Comparison of ENCODE assay signal across 8 cellular contexts in genomic region chr16:69132424-69133252, GRCh38. TPM values are rescaled to one million over a fixed set of nuclear protein-coding genes. Genes with fewer than 3 reads are reported as not detected.
DNase-seq lines count a peak whose midpoint lies in the region; ATAC-seq and TF ChIP-seq lines count a peak whose summit lies in the region.

Gene CHTF8, minus strand, starts transcription at chr16:69132588. Its CDS starts 11,130 bp downstream, at chr16:69121458.
Gene UTP4, plus strand, starts transcription at chr16:69132649. Its CDS starts 811 bp downstream, at chr16:69133460.

- TF ChIP-seq CTCF in BE2C (IDR thresholded peaks at IDR 0.05; ENCODE audit: low read depth, low read length) = no peak
- TF ChIP-seq CTCF in activated CD8-positive, alpha-beta T cell treated with anti-CD3 and anti-CD28 coated beads for 36 hours (IDR thresholded peaks at IDR 0.05) = no peak

- H3K9me3 ChIP-seq in BE2C = no peaks in the 10 kb centered on the region

- H3K27me3 Mint-ChIP-seq in activated CD8-positive, alpha-beta T cell treated with anti-CD3 and anti-CD28 coated beads for 36 hours = no peaks in the 10 kb centered on the region

- H3K4me1 ChIP-seq in BE2C = no peaks in the 10 kb centered on the region; the same call in 1 of the 2 replicates

- H3K27me3 ChIP-seq in BE2C = no peaks in the 10 kb centered on the region

- H3K9me3 Mint-ChIP-seq in activated CD8-positive, alpha-beta T cell treated with anti-CD3 and anti-CD28 coated beads for 36 hours = no peaks in the 10 kb centered on the region

- H3K4me3 ChIP-seq in BE2C (ENCODE audit: low read depth, low read length) = peak within 1 kb of the TSS; percentile 88

- H3K4me3 Mint-ChIP-seq in activated CD8-positive, alpha-beta T cell treated with anti-CD3 and anti-CD28 coated beads for 36 hours = peak within 1 kb of the TSS; percentile 88

- intact Hi-C loops in activated CD8-positive, alpha-beta T cell treated with anti-CD3 and anti-CD28 coated beads for 36 hours (cut with micrococcal nuclease) = loop anchor here (5.0 kb wide), 1 partner anchor 290 kb away; the partner anchor contains the start of gene TANGO6

- peak; percentile 93 for TF ChIP-seq POLR2A in GM19099 (IDR thresholded peaks at IDR 0.05; ENCODE audit: extremely low read depth, insufficient read length, low read depth)

- CTCF ChIA-PET in activated CD8-positive, alpha-beta T cell treated with anti-CD3 and anti-CD28 coated beads for 36 hours (lab: Charles Lee) = interaction anchor here (1.0 to 2.6 kb wide), 5 partner anchors 8 to 56 kb away, joined by 3 to 17 read pairs (median 4); no protein-coding TSS in a partner anchor

- peak; percentile 46 for ATAC-seq in HG03378 (IDR thresholded peaks at IDR 0.05; ENCODE audit: unreplicated experiment)
- ATAC-seq in activated CD8-positive, alpha-beta T cell treated with anti-CD3 and anti-CD28 coated beads for 36 hours = peak; percentile 92

- peaks cover 35% of the 10 kb centered on the region for H3K36me3 ChIP-seq in BE2C

- H3K27ac Mint-ChIP-seq in activated CD8-positive, alpha-beta T cell treated with anti-CD3 and anti-CD28 coated beads for 36 hours = peak within 1 kb of the TSS; percentile 93

- peaks cover 51% of the 10 kb centered on the region for H3K36me3 Mint-ChIP-seq in activated CD8-positive, alpha-beta T cell treated with anti-CD3 and anti-CD28 coated beads for 36 hours (ENCODE audit: low read depth)

- peak; percentile 93 for DNase-seq in BE2C
- peak; percentile 30 for DNase-seq in NCI-H82 treated with DMSO at 0.1 percent for 48 hours (lab: John Stamatoyannopoulos, UW; ENCODE audit: unreplicated experiment)
- DNase-seq in activated CD8-positive, alpha-beta T cell treated with anti-CD3 and anti-CD28 coated beads for 36 hours = peak; percentile 91
- peak; percentile 80 for DNase-seq in effector CD4-positive, alpha-beta T cell
- peak; percentile 87 to 90 for DNase-seq in lung microvascular endothelial cell (ENCODE audit: low read depth in 2 of 2)
- DNase-seq in stimulated activated CD4-positive, alpha-beta T cell treated with anti-CD3 and anti-CD28 coated beads, TNF-alpha, amount 100 ng/mL, for 4 hours (ENCODE audit: low read depth in 3 of 3) = peak; percentile 78 to 83 (median 79)

- peaks cover 51% of the 10 kb centered on the region for H3K4me1 Mint-ChIP-seq in activated CD8-positive, alpha-beta T cell treated with anti-CD3 and anti-CD28 coated beads for 36 hours (ENCODE audit: low read depth)

- POLR2A ChIA-PET in activated CD8-positive, alpha-beta T cell treated with anti-CD3 and anti-CD28 coated beads for 36 hours (lab: Charles Lee) = interaction anchor here (0.6 to 3.2 kb wide), 18 partner anchors 9 to 286 kb away, joined by 3 to 21 read pairs (median 4); partner anchors contain the start of genes HAS3 and SNTB2

RNA-seq across cellular contexts. Expression of gene CHTF8, which starts in this region (rescaled TPM):
- polyA plus RNA-seq in BE2C (2012; ENCODE audit: insufficient read depth, insufficient read length, low read depth) = 144 TPM
- 100 to 1,000 TPM; 111 to 115 TPM for total RNA-seq in activated CD8-positive, alpha-beta T cell treated with anti-CD3 and anti-CD28 coated beads for 36 hours
- total RNA-seq in lung microvascular endothelial cell = 60.4 and 62.3 TPM in 2 replicates

RNA-seq across cellular contexts. Expression of gene UTP4, which starts in this region (rescaled TPM):
- polyA plus RNA-seq in BE2C (2012; ENCODE audit: insufficient read depth, insufficient read length, low read depth) = 164 TPM
- total RNA-seq in activated CD8-positive, alpha-beta T cell treated with anti-CD3 and anti-CD28 coated beads for 36 hours = 100 to 1,000 TPM; 112 to 121 TPM
- total RNA-seq in lung microvascular endothelial cell = 11.1 and 11.7 TPM in 2 replicates

Comparison
In these comparisons a context has a peak if more than half of its experiments do, and no peak if none do; other contexts are left out.
1. Peak in every context shown above with its lines: DNase-seq, ATAC-seq and H3K4me3 ChIP-seq.
2. DNase-seq: peak in every context shown above with its lines; median percentile 93 in BE2C; 91 in activated CD8-positive, alpha-beta T cell treated with anti-CD3 and anti-CD28 coated beads for 36 hours; 88 in lung microvascular endothelial cell; 80 in effector CD4-positive, alpha-beta T cell; 79 in stimulated activated CD4-positive, alpha-beta T cell treated with anti-CD3 and anti-CD28 coated beads, TNF-alpha, amount 100 ng/mL, for 4 hours; 30 in NCI-H82 treated with DMSO at 0.1 percent for 48 hours.